22 cellular contexts compared by ENCODE assay signal in the genomic region with DNA sequence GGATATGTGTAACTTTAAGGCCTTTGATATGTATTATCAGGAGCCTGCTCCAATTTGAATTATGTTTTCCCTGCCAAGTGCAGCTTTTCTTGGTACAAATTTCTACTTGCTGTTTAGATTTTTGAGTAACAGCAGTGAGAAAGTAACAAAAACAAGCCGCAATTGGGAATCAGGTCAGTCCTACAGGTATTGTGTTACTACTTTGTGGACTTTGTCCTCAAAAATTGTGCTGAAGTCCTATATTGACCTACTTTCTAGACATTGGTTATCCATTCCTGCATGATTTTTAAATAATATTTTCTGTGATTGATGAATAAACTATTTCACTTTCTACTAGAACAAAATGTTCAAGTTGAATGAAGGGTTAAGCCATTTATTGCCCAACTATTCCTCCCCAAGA. TPM values are rescaled to one million over a fixed set of nuclear protein-coding genes. Genes with fewer than 3 reads are reported as not detected.
DNase-seq lines count a peak whose midpoint lies in the region; ATAC-seq and TF ChIP-seq lines count a peak whose summit lies in the region.
"Had no signal": no experiment of that assay in that cellular context is flagged by ENCODE, and none has a peak within 500 bp of the region (broad histone marks: within the 10 kb centered on the region; RNA-seq: fewer than 3 reads in every experiment).

No MANE protein-coding gene starts in this region.

- H3K4me3 ChIP-seq in Loucy (ENCODE audit: low read length, poor library complexity, severe bottlenecking) (peak overlapping the region; percentile 84), right lobe of liver (no peak overlapping the region), breast epithelium (no peak overlapping the region)
- H3K4me3 ChIP-seq: GM23338, MG63, PC-9, SJCRH30 had no signal

- H3K4me1 ChIP-seq in Loucy (ENCODE audit: insufficient read depth, low read length, poor library complexity, severe bottlenecking) (peaks cover 54% of the 10 kb centered on the region), right lobe of liver (peaks cover 0 to 41% (median 8%) of the 10 kb centered on the region in 4 donors), breast epithelium (peaks cover 0 to 19% of the 10 kb centered on the region in 2 donors)
- H3K4me1 ChIP-seq: SJCRH30 had no signal

- H3K9ac ChIP-seq in Loucy (ENCODE audit: low read depth, low read length, poor library complexity, severe bottlenecking), result peak overlapping the region; percentile 98

- no peaks in the 10 kb centered on the region for H3K9me3 Mint-ChIP-seq in activated T-cell treated with anti-CD3 and anti-CD28 coated beads, Interleukin-2, amount 50 U/mL, for 72 hours
- H3K9me3 Mint-ChIP-seq in activated T-cell treated with anti-CD3 and anti-CD28 coated beads, Interleukin-2, amount 50 U/mL, for 4 hours, result no peaks in the 10 kb centered on the region
- H3K9me3 Mint-ChIP-seq in stimulated activated memory B cell treated with anti-CD40 and anti-IgM and Interleukin-4, amounts not matched to agents 10 μg/mL and 1 μg/mL and 100 μg/mL, for 72 hours, result no peaks in the 10 kb centered on the region
- H3K9me3 Mint-ChIP-seq: GM23338 had no signal

- peaks cover 49% of the 10 kb centered on the region for H4K20me1 ChIP-seq in Loucy (ENCODE audit: insufficient read depth, low read length, poor library complexity, severe bottlenecking)

- H3K79me2 ChIP-seq in Loucy (ENCODE audit: insufficient read depth, low read length), result peaks cover 58% of the 10 kb centered on the region

- TF ChIP-seq CTCF in Loucy (conservative IDR thresholded peaks at IDR 0.05; ENCODE audit: low read length), result no peak
- TF ChIP-seq CTCF in right lobe of liver (IDR thresholded peaks at IDR 0.05), result no peak
- no peak for TF ChIP-seq CTCF in breast epithelium (IDR thresholded peaks at IDR 0.05)

- peak overlapping the region; percentile 99 for H3K4me2 ChIP-seq in Loucy (ENCODE audit: low read depth, low read length, poor library complexity, severe bottlenecking)
- H3K4me2 ChIP-seq: GM23338, PC-9 had no signal

- no peak overlapping the region for H3K4me3 Mint-ChIP-seq in activated T-cell treated with anti-CD3 and anti-CD28 coated beads, Interleukin-2, amount 50 U/mL, for 72 hours
- no peak overlapping the region for H3K4me3 Mint-ChIP-seq in activated T-cell treated with anti-CD3 and anti-CD28 coated beads, Interleukin-2, amount 50 U/mL, for 4 hours
- no peak overlapping the region for H3K4me3 Mint-ChIP-seq in stimulated activated memory B cell treated with anti-CD40 and anti-IgM and Interleukin-4, amounts not matched to agents 10 μg/mL and 1 μg/mL and 100 μg/mL, for 72 hours
- H3K4me3 Mint-ChIP-seq: GM23338, H9 had no signal

- ATAC-seq in activated T-cell treated with anti-CD3 and anti-CD28 coated beads, Interleukin-2, amount 50 U/mL, for 72 hours (replicated peaks in 1 of 2), result no peak
- ATAC-seq in activated T-cell treated with anti-CD3 and anti-CD28 coated beads, Interleukin-2, amount 50 U/mL, for 4 hours, result no peak
- ATAC-seq in right lobe of liver (peak in 3 of 4 donors; percentile 47 to 61 (median 49)), GM19351 (IDR thresholded peaks at IDR 0.05; ENCODE audit: unreplicated experiment) (no peak)
- no peak for ATAC-seq in stimulated activated memory B cell treated with anti-CD40 and anti-IgM and Interleukin-4, amounts not matched to agents 10 μg/mL and 1 μg/mL and 100 μg/mL, for 72 hours
- ATAC-seq: GM23338, Right ventricle myocardium inferior had no signal

- peaks cover 43% of the 10 kb centered on the region for H3K4me1 Mint-ChIP-seq in activated T-cell treated with anti-CD3 and anti-CD28 coated beads, Interleukin-2, amount 50 U/mL, for 72 hours (ENCODE audit: low read depth)
- peaks cover 44% of the 10 kb centered on the region for H3K4me1 Mint-ChIP-seq in activated T-cell treated with anti-CD3 and anti-CD28 coated beads, Interleukin-2, amount 50 U/mL, for 4 hours (ENCODE audit: low read depth)
- peaks cover 26% of the 10 kb centered on the region for H3K4me1 Mint-ChIP-seq in stimulated activated memory B cell treated with anti-CD40 and anti-IgM and Interleukin-4, amounts not matched to agents 10 μg/mL and 1 μg/mL and 100 μg/mL, for 72 hours

- no peaks in the 10 kb centered on the region for H3K9me2 ChIP-seq in Loucy (replicated peaks; ENCODE audit: low read depth, low read length)

- H3F3A ChIP-seq in Loucy (ENCODE audit: low read depth), result peaks cover 12% of the 10 kb centered on the region; the same call in 1 of the 2 replicates

- WGBS in right lobe of liver (ENCODE audit: insufficient coverage, low coverage, low lambda C conversion rate, missing lambda C conversion rate), result 44% methylated on average over 1 of the region's 1 CpG

- peaks cover 10 to 33% of the 10 kb centered on the region in 2 donors for H3K36me3 Mint-ChIP-seq in activated T-cell treated with anti-CD3 and anti-CD28 coated beads, Interleukin-2, amount 50 U/mL, for 72 hours (ENCODE audit: insufficient read depth in 2 of 2)
- peaks cover 31% of the 10 kb centered on the region for H3K36me3 Mint-ChIP-seq in activated T-cell treated with anti-CD3 and anti-CD28 coated beads, Interleukin-2, amount 50 U/mL, for 4 hours (ENCODE audit: insufficient read depth)
- H3K36me3 Mint-ChIP-seq in stimulated activated memory B cell treated with anti-CD40 and anti-IgM and Interleukin-4, amounts not matched to agents 10 μg/mL and 1 μg/mL and 100 μg/mL, for 72 hours, result peaks cover 20% of the 10 kb centered on the region

- no peaks in the 10 kb centered on the region for H3K27me3 Mint-ChIP-seq in activated T-cell treated with anti-CD3 and anti-CD28 coated beads, Interleukin-2, amount 50 U/mL, for 72 hours (ENCODE audit: low read depth)
- no peaks in the 10 kb centered on the region for H3K27me3 Mint-ChIP-seq in activated T-cell treated with anti-CD3 and anti-CD28 coated beads, Interleukin-2, amount 50 U/mL, for 4 hours (ENCODE audit: low read depth)
- no peaks in the 10 kb centered on the region for H3K27me3 Mint-ChIP-seq in stimulated activated memory B cell treated with anti-CD40 and anti-IgM and Interleukin-4, amounts not matched to agents 10 μg/mL and 1 μg/mL and 100 μg/mL, for 72 hours

- no peak for DNase-seq in activated T-cell treated with anti-CD3 and anti-CD28 coated beads, Interleukin-2, amount 50 U/mL, for 72 hours
- DNase-seq in activated T-cell treated with anti-CD3 and anti-CD28 coated beads, Interleukin-2, amount 50 U/mL, for 4 hours, result no peak
- DNase-seq in right lobe of liver, result no peak
- no peak for DNase-seq in breast epithelium (ENCODE audit: low spot score in 2 of 2)
- DNase-seq: H9; KBM-7; MG63; NCI-H1105 treated with DMSO at 0.1 percent for 48 hours; NCI-H146; NCI-H1930; NCI-H2107; NCI-H446; NCI-H526; NCI-H82; NK-92 treated with Interleukin-12 subunit alpha and Interleukin-12 subunit beta, amount 100 ng/mL, for 24 hours; PC-9; SJCRH30 had no signal

- H3K27ac ChIP-seq in right lobe of liver (no peak overlapping the region), breast epithelium (no peak overlapping the region)
- H3K27ac ChIP-seq: PC-9, SJCRH30 had no signal

- intact Hi-C loops in right lobe of liver (cut with DNase I), result no loop called here
- intact Hi-C loops in breast epithelium (cut with DNase I; ENCODE audit: low total_unique reads), result no loop called here

- no peaks in the 10 kb centered on the region for H3K9me3 ChIP-seq in Loucy (ENCODE audit: insufficient read depth, low read depth, low read length)
- no peaks in the 10 kb centered on the region for H3K9me3 ChIP-seq in right lobe of liver
- H3K9me3 ChIP-seq in breast epithelium, result no peaks in the 10 kb centered on the region
- H3K9me3 ChIP-seq: MG63, SJCRH30 had no signal

- TF ChIP-seq POLR2A in right lobe of liver (IDR thresholded peaks at IDR 0.05) (no peak), breast epithelium (IDR thresholded peaks at IDR 0.05) (no peak)

- H3K36me3 ChIP-seq in Loucy (ENCODE audit: insufficient read depth, low read length) (peaks cover 33% of the 10 kb centered on the region), right lobe of liver (peaks cover 0 to 42% (median 18%) of the 10 kb centered on the region in 4 donors), breast epithelium (peaks cover 9% of the 10 kb centered on the region)

- H2AFZ ChIP-seq in Loucy (ENCODE audit: low read length), result no peak overlapping the region
- H2AFZ ChIP-seq: GM23338, PC-9 had no signal

- H3K27me3 ChIP-seq in Loucy (ENCODE audit: insufficient read depth, low read length, poor library complexity, severe bottlenecking) (no peaks in the 10 kb centered on the region), right lobe of liver (no peaks in the 10 kb centered on the region), breast epithelium (no peaks in the 10 kb centered on the region)
- H3K27me3 ChIP-seq: MG63, SJCRH30 had no signal

- H3K27ac Mint-ChIP-seq in activated T-cell treated with anti-CD3 and anti-CD28 coated beads, Interleukin-2, amount 50 U/mL, for 72 hours, result peak overlapping the region; percentile 33
- H3K27ac Mint-ChIP-seq in stimulated activated memory B cell treated with anti-CD40 and anti-IgM and Interleukin-4, amounts not matched to agents 10 μg/mL and 1 μg/mL and 100 μg/mL, for 72 hours, result peak overlapping the region; percentile 53
- H3K27ac Mint-ChIP-seq: GM23338, H9 had no signal

RNA-seq across cellular contexts. Expression of a gene that starts 5.7 kb away (rescaled TPM):
- 10 to 100 TPM; 29.7 to 48.0 TPM for total RNA-seq in activated T-cell treated with anti-CD3 and anti-CD28 coated beads, Interleukin-2, amount 50 U/mL, for 72 hours
- total RNA-seq in activated T-cell treated with anti-CD3 and anti-CD28 coated beads, Interleukin-2, amount 50 U/mL, for 4 hours, result 10 to 100 TPM; 25.6 to 27.2 (median 26.3) TPM
- total RNA-seq in right lobe of liver, result 10 to 100 TPM in 1 of 6 experiments, 1 to 10 TPM in 5; 5.6 to 10.6 (median 6.8) TPM
- total RNA-seq in breast epithelium, result 10 to 100 TPM; 22.2 to 37.3 (median 23.3) TPM

RNA-seq across cellular contexts. Expression of a gene that starts 54.8 kb away (rescaled TPM):
- 10 to 100 TPM; 19.4 to 21.4 TPM for total RNA-seq in activated T-cell treated with anti-CD3 and anti-CD28 coated beads, Interleukin-2, amount 50 U/mL, for 72 hours
- 10 to 100 TPM in 2 of 3 donors, 1 to 10 TPM in 1; 9.9 to 11.1 (median 10.3) TPM for total RNA-seq in activated T-cell treated with anti-CD3 and anti-CD28 coated beads, Interleukin-2, amount 50 U/mL, for 4 hours
- total RNA-seq in right lobe of liver (1 to 10 TPM; 3.5 to 7.3 (median 5.6) TPM), breast epithelium (10 to 100 TPM in 2 of 3 donors, 1 to 10 TPM in 1; 7.9 to 23.0 (median 13.8) TPM)

Comparison
In these comparisons a context has a peak if more than half of its experiments do, and no peak if none do; other contexts are left out.
1. ATAC-seq: peak in right lobe of liver (3 of 4); none in activated T-cell treated with anti-CD3 and anti-CD28 coated beads, Interleukin-2, amount 50 U/mL, for 72 hours (0 of 2), activated T-cell treated with anti-CD3 and anti-CD28 coated beads, Interleukin-2, amount 50 U/mL, for 4 hours (0 of 2), stimulated activated memory B cell treated with anti-CD40 and anti-IgM and Interleukin-4, amounts not matched to agents 10 μg/mL and 1 μg/mL and 100 μg/mL, for 72 hours (single experiment) and GM19351 (single experiment).